24 cellular contexts compared by ENCODE assay signal in the genomic region with DNA sequence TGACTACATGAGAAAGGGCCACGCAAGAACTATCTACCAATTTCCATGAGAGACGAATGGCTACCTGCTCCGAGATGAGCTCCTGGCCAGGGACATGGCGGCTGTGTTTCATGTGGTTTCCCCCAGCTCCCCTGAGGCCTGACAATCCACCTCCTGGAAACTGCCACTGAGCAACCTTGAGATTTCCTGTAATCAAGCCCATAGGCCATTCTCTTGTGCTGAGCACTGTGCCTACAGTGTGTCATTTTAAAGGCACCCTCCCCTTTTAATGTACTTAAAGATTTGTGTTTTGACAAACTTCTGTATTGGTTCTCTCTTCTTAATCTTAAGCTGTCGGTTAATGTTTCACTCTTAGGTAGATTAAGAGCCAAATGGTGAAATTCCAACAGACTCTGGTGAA.
DNase-seq lines count a peak whose midpoint lies in the region; ATAC-seq and TF ChIP-seq lines count a peak whose summit lies in the region.
"Had no signal": no experiment of that assay in that cellular context is flagged by ENCODE, and none has a peak within 500 bp of the region (broad histone marks: within the 10 kb centered on the region; RNA-seq: fewer than 3 reads in every experiment).

No MANE protein-coding gene starts in this region.

- CTCF ChIA-PET in activated CD8-positive, alpha-beta T cell treated with anti-CD3 and anti-CD28 coated beads for 36 hours (lab: Charles Lee), result interaction anchor here (0.8 kb wide), 1 partner anchor 38 kb away, joined by 3 read pairs; no protein-coding TSS in a partner anchor

- H3K36me3 Mint-ChIP-seq in activated naive CD4-positive, alpha-beta T cell treated with anti-CD3 and anti-CD28 coated beads, Interleukin-2, amount 50 U/mL, for 24 hours, result peaks cover 17% of the 10 kb centered on the region
- peaks cover 85% of the 10 kb centered on the region for H3K36me3 Mint-ChIP-seq in activated CD8-positive, alpha-beta T cell treated with anti-CD3 and anti-CD28 coated beads for 36 hours (ENCODE audit: low read depth)
- H3K36me3 Mint-ChIP-seq in stimulated activated effector memory CD8-positive, alpha-beta T cell treated with anti-CD3 and anti-CD28 coated beads, Interleukin-12 subunit alpha, Interleukin-12 subunit beta, amount 100 ng/mL, for 72 hours, result peaks cover 100% of the 10 kb centered on the region

- TF ChIP-seq CTCF in activated CD8-positive, alpha-beta T cell treated with anti-CD3 and anti-CD28 coated beads for 36 hours (IDR thresholded peaks at IDR 0.05), result no peak
- TF ChIP-seq CTCF in fibroblast of villous mesenchyme (IDR thresholded peaks at IDR 0.05; ENCODE audit: insufficient read depth, low read depth, low read length) (no peak), GM13977 (IDR thresholded peaks at IDR 0.05; ENCODE audit: extremely low read depth, insufficient read depth, missing control alignments) (no peak)

- ATAC-seq in activated CD8-positive, alpha-beta T cell treated with anti-CD3 and anti-CD28 coated beads for 36 hours, result no peak
- no peak for ATAC-seq in stimulated activated effector memory CD8-positive, alpha-beta T cell treated with anti-CD3 and anti-CD28 coated beads, Interleukin-12 subunit alpha, Interleukin-12 subunit beta, amount 100 ng/mL, for 72 hours
- ATAC-seq in HG02938 (IDR thresholded peaks at IDR 0.05; ENCODE audit: unreplicated experiment) (no peak), HG03432 (IDR thresholded peaks at IDR 0.05; ENCODE audit: unreplicated experiment) (no peak)
- ATAC-seq: HCT116 had no signal

- H3K4me3 ChIP-seq in fibroblast of villous mesenchyme (ENCODE audit: low read depth, low read length), result no peak overlapping the region
- H3K4me3 ChIP-seq: dorsolateral prefrontal cortex, left ventricle myocardium inferior had no signal

- in situ Hi-C loops in GM13977 (cut with MboI; ENCODE audit: low pct_unique_long_range_greater_than_20kb, low sequenced_read_pairs, unreplicated experiment), result no loop called here

- no peaks in the 10 kb centered on the region for H3K9me3 Mint-ChIP-seq in activated naive CD4-positive, alpha-beta T cell treated with anti-CD3 and anti-CD28 coated beads, Interleukin-2, amount 50 U/mL, for 24 hours
- no peaks in the 10 kb centered on the region for H3K9me3 Mint-ChIP-seq in activated CD8-positive, alpha-beta T cell treated with anti-CD3 and anti-CD28 coated beads for 36 hours
- no peaks in the 10 kb centered on the region for H3K9me3 Mint-ChIP-seq in stimulated activated effector memory CD8-positive, alpha-beta T cell treated with anti-CD3 and anti-CD28 coated beads, Interleukin-12 subunit alpha, Interleukin-12 subunit beta, amount 100 ng/mL, for 72 hours

- DNase-seq in activated naive CD4-positive, alpha-beta T cell (lab: John Stamatoyannopoulos, UW), result no peak
- DNase-seq in activated CD8-positive, alpha-beta T cell treated with anti-CD3 and anti-CD28 coated beads for 36 hours, result no peak
- DNase-seq in fibroblast of villous mesenchyme (ENCODE audit: low read depth) (peak; percentile 12), GM13977 (ENCODE audit: low spot score) (no peak)
- DNase-seq in stimulated activated effector memory CD8-positive, alpha-beta T cell treated with anti-CD3 and anti-CD28 coated beads, Interleukin-12 subunit alpha, Interleukin-12 subunit beta, amount 100 ng/mL, for 72 hours (ENCODE audit: low spot score in 2 of 2), result no peak
- DNase-seq: ACHN; activated CD4-positive, alpha-beta T cell treated with anti-CD3 and anti-CD28 coated beads for 1 hour; BE2C; Caco-2; DMS79; dorsolateral prefrontal cortex; left ventricle myocardium inferior; MM.1S; NCI-H1436 treated with DMSO at 0.1 percent for 48 hours; NCI-H446; NCI-H774; small intestine; stimulated activated CD4-positive, alpha-beta T cell treated with anti-CD3 and anti-CD28 coated beads, Interleukin-1b, Interleukin-23, amount 100 ng/mL, for 48 hours; stimulated activated CD8-positive, alpha-beta memory T cell treated with anti-CD3 and anti-CD28 coated beads, Interleukin-4, amount 100 ng/mL, for 48 hours; trophoblast cell had no signal

- no peaks in the 10 kb centered on the region for H3K4me1 Mint-ChIP-seq in activated naive CD4-positive, alpha-beta T cell treated with anti-CD3 and anti-CD28 coated beads, Interleukin-2, amount 50 U/mL, for 24 hours
- H3K4me1 Mint-ChIP-seq in activated CD8-positive, alpha-beta T cell treated with anti-CD3 and anti-CD28 coated beads for 36 hours (ENCODE audit: low read depth), result peaks cover 8% of the 10 kb centered on the region
- H3K4me1 Mint-ChIP-seq in stimulated activated effector memory CD8-positive, alpha-beta T cell treated with anti-CD3 and anti-CD28 coated beads, Interleukin-12 subunit alpha, Interleukin-12 subunit beta, amount 100 ng/mL, for 72 hours, result peaks cover 17% of the 10 kb centered on the region

- peak overlapping the region; percentile 62 for H3K27ac Mint-ChIP-seq in activated naive CD4-positive, alpha-beta T cell treated with anti-CD3 and anti-CD28 coated beads, Interleukin-2, amount 50 U/mL, for 24 hours
- peak overlapping the region; percentile 75 for H3K27ac Mint-ChIP-seq in activated CD8-positive, alpha-beta T cell treated with anti-CD3 and anti-CD28 coated beads for 36 hours
- H3K27ac Mint-ChIP-seq in stimulated activated effector memory CD8-positive, alpha-beta T cell treated with anti-CD3 and anti-CD28 coated beads, Interleukin-12 subunit alpha, Interleukin-12 subunit beta, amount 100 ng/mL, for 72 hours, result peak overlapping the region; percentile 88

- intact Hi-C loops in activated CD8-positive, alpha-beta T cell treated with anti-CD3 and anti-CD28 coated beads for 36 hours (cut with micrococcal nuclease), result no loop called here

- POLR2A ChIA-PET in activated CD8-positive, alpha-beta T cell treated with anti-CD3 and anti-CD28 coated beads for 36 hours (lab: Charles Lee), result interaction anchor here (0.7 to 1.2 kb wide), 5 partner anchors 9 to 167 kb away, joined by 3 to 4 read pairs (median 3); no protein-coding TSS in a partner anchor

- H3K4me3 Mint-ChIP-seq in activated naive CD4-positive, alpha-beta T cell treated with anti-CD3 and anti-CD28 coated beads, Interleukin-2, amount 50 U/mL, for 24 hours, result no peak overlapping the region
- no peak overlapping the region for H3K4me3 Mint-ChIP-seq in activated CD8-positive, alpha-beta T cell treated with anti-CD3 and anti-CD28 coated beads for 36 hours
- no peak overlapping the region for H3K4me3 Mint-ChIP-seq in stimulated activated effector memory CD8-positive, alpha-beta T cell treated with anti-CD3 and anti-CD28 coated beads, Interleukin-12 subunit alpha, Interleukin-12 subunit beta, amount 100 ng/mL, for 72 hours

- no peaks in the 10 kb centered on the region for H3K27me3 Mint-ChIP-seq in activated naive CD4-positive, alpha-beta T cell treated with anti-CD3 and anti-CD28 coated beads, Interleukin-2, amount 50 U/mL, for 24 hours
- H3K27me3 Mint-ChIP-seq in activated CD8-positive, alpha-beta T cell treated with anti-CD3 and anti-CD28 coated beads for 36 hours, result no peaks in the 10 kb centered on the region
